10 cellular contexts compared by ENCODE assay signal in the genomic region with DNA sequence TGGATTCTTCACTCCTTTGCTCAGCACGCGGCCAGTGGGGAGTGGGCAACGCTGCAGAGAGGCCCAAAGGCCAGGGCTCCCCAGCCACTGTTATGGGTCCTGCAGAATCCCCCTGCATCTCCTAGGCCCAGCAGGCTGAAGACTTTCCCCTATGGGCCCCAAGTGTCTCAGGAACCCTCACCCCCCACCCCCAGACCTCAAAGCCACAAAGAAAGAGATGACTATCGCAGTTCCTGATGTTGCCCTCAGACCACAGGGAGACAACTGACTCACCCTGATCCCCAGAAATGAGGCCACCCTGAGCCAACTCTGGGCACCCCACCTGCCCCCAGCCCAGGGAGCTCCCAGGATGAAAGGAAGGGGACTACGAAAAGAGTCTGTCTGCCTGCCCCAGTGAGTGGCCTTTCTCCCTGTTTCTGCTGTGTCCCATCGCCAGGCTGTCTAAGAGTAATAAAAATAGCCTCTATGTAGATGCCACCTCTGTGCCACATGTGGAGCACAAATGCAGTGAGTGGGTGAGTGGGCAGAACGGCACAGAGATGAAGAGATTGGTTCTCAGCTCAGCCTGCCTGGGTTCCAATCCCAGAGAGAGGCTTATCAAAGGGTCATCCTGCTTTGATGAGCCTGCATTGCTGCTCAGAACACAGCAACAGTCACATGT.
A peak's percentile ranks its signal among the peaks of the same experiment; 100 is the strongest.
DNase-seq lines count a peak whose midpoint lies in the region; ATAC-seq and TF ChIP-seq lines count a peak whose summit lies in the region.
"Had no signal": no experiment of that assay in that cellular context is flagged by ENCODE, and none has a peak within 500 bp of the region (broad histone marks: within the 10 kb centered on the region; RNA-seq: fewer than 3 reads in every experiment).

No MANE protein-coding gene starts in this region.

- peak overlapping the region in 4 of 11 experiments; percentile 13 to 54 (median 20); a peak in 5 of 22 replicates for H3K27ac ChIP-seq in BLaER1 treated with 17β-estradiol and CSF1 and Interleukin-3, amounts not matched to agents 10 nM and 100 nM
- H3K27ac ChIP-seq in Karpas-422 (ENCODE audit: low read length) (no peak overlapping the region), GM23338 (ENCODE audit: low read depth) (no peak overlapping the region)
- H3K27ac ChIP-seq: lower lobe of right lung had no signal

- H3K4me1 Mint-ChIP-seq in immature natural killer cell (peaks cover 36 to 50% of the 10 kb centered on the region in 2 donors), endothelial cell (ENCODE audit: unreplicated experiment) (peaks cover 22% of the 10 kb centered on the region), GM23338 (no peaks in the 10 kb centered on the region)

- peaks cover 30 to 43% (median 31%) of the 10 kb centered on the region in 3 donors for H3K27me3 Mint-ChIP-seq in immature natural killer cell (ENCODE audit: low read depth in 3 of 3)
- H3K27me3 Mint-ChIP-seq in endothelial cell (ENCODE audit: unreplicated experiment) = peaks cover 10% of the 10 kb centered on the region
- peaks cover 7% of the 10 kb centered on the region for H3K27me3 Mint-ChIP-seq in GM23338 (ENCODE audit: insufficient read depth, low read depth, poor library complexity)

- H3K36me3 Mint-ChIP-seq in immature natural killer cell (peaks cover 0 to 4% (median 0%) of the 10 kb centered on the region in 3 donors), endothelial cell (ENCODE audit: low read depth, unreplicated experiment) (no peaks in the 10 kb centered on the region), GM23338 (ENCODE audit: low read depth) (no peaks in the 10 kb centered on the region)

- H3K36me3 ChIP-seq in BLaER1 treated with 17β-estradiol and CSF1 and Interleukin-3, amounts not matched to agents 10 nM and 100 nM = no peaks in the 10 kb centered on the region
- no peaks in the 10 kb centered on the region for H3K36me3 ChIP-seq in Karpas-422 (ENCODE audit: insufficient read depth, low read length)
- H3K36me3 ChIP-seq in GM23338 (ENCODE audit: insufficient read depth) = no peaks in the 10 kb centered on the region
- H3K36me3 ChIP-seq: lower lobe of right lung had no signal

- peaks cover 53 to 98% (median 75%) of the 10 kb centered on the region in 11 experiments for H3K27me3 ChIP-seq in BLaER1 treated with 17β-estradiol and CSF1 and Interleukin-3, amounts not matched to agents 10 nM and 100 nM
- H3K27me3 ChIP-seq in Karpas-422 (ENCODE audit: low read length) (no peaks in the 10 kb centered on the region), GM23338 (ENCODE audit: insufficient read depth) (no peaks in the 10 kb centered on the region)

- H3K4me1 ChIP-seq in BLaER1 treated with 17β-estradiol and CSF1 and Interleukin-3, amounts not matched to agents 10 nM and 100 nM = peaks cover 22 to 88% (median 46%) of the 10 kb centered on the region in 10 experiments
- H3K4me1 ChIP-seq in Karpas-422 (ENCODE audit: low read length) (peaks cover 11% of the 10 kb centered on the region), GM23338 (ENCODE audit: insufficient read depth) (no peaks in the 10 kb centered on the region)

- H3K9me3 ChIP-seq in BLaER1 treated with 17β-estradiol and CSF1 and Interleukin-3, amounts not matched to agents 10 nM and 100 nM (replicated peaks in 1 of 11) = peaks cover 0 to 12% (median 0%) of the 10 kb centered on the region in 11 experiments; a peak in 1 of 22 replicates
- H3K9me3 ChIP-seq in Karpas-422 (ENCODE audit: low read length) = no peaks in the 10 kb centered on the region
- H3K9me3 ChIP-seq: lower lobe of right lung had no signal

- peaks cover 0 to 8% (median 0%) of the 10 kb centered on the region in 11 experiments; a peak in 1 of 22 replicates for H4K20me1 ChIP-seq in BLaER1 treated with 17β-estradiol and CSF1 and Interleukin-3, amounts not matched to agents 10 nM and 100 nM
- H4K20me1 ChIP-seq in Karpas-422 (ENCODE audit: insufficient read depth, low read depth, low read length) (no peaks in the 10 kb centered on the region), GM23338 (replicated peaks; ENCODE audit: insufficient read depth) (no peaks in the 10 kb centered on the region)

- ATAC-seq in GM23338 = no peak

- H3K9ac ChIP-seq in BLaER1 treated with 17β-estradiol and CSF1 and Interleukin-3, amounts not matched to agents 10 nM and 100 nM = no peak overlapping the region
- no peak overlapping the region for H3K9ac ChIP-seq in Karpas-422 (ENCODE audit: low read length)

- H3K27ac Mint-ChIP-seq in immature natural killer cell (peak overlapping the region in 3 of 6 donors; percentile 59 to 76 (median 63)), endothelial cell (ENCODE audit: unreplicated experiment) (no peak overlapping the region), GM23338 (no peak overlapping the region)

- peak overlapping the region in 1 of 10 experiments; percentile 13; a peak in 1 of 20 replicates for H3K4me3 ChIP-seq in BLaER1 treated with 17β-estradiol and CSF1 and Interleukin-3, amounts not matched to agents 10 nM and 100 nM
- H3K4me3 ChIP-seq in Jurkat, Clone E6-1 (ENCODE audit: low read length) = 0 out of 2 replicates have a peak overlapping the region, but pooled peaks have one; percentile 5
- no peak overlapping the region for H3K4me3 ChIP-seq in Karpas-422 (ENCODE audit: low read length)
- no peak overlapping the region for H3K4me3 ChIP-seq in GM23338
- H3K4me3 ChIP-seq: lower lobe of right lung had no signal

- H3K9me3 Mint-ChIP-seq in immature natural killer cell (peaks cover 0 to 2% (median 0%) of the 10 kb centered on the region in 6 donors), endothelial cell (ENCODE audit: unreplicated experiment) (no peaks in the 10 kb centered on the region), GM23338 (0 out of 3 replicates have a peak, but pooled peaks cover 2% of the 10 kb centered on the region)

- peak overlapping the region; percentile 60 to 75 (median 68) for H3K4me3 Mint-ChIP-seq in immature natural killer cell
- H3K4me3 Mint-ChIP-seq in endothelial cell (ENCODE audit: unreplicated experiment) = no peak overlapping the region
- no peak overlapping the region for H3K4me3 Mint-ChIP-seq in GM23338

- H3K79me2 ChIP-seq in Karpas-422 (ENCODE audit: low read length) (no peaks in the 10 kb centered on the region), GM23338 (replicated peaks; ENCODE audit: insufficient read depth) (no peaks in the 10 kb centered on the region)

- DNase-seq in Jurkat, Clone E6-1 (ENCODE audit: low read depth, low spot score) = peak; percentile 78
- DNase-seq in activated CD4-positive, alpha-beta T cell treated with anti-CD3 and anti-CD28 coated beads, Interleukin-2, amount 50 U/mL, for 1 hour = peak; percentile 40
- peak; percentile 71 to 74 (median 72) for DNase-seq in immature natural killer cell
- no peak for DNase-seq in SW 1271 (lab: John Stamatoyannopoulos, UW)
- no peak for DNase-seq in endothelial cell (ENCODE audit: low spot score)
- no peak for DNase-seq in Karpas-422
- DNase-seq in GM23338 (ENCODE audit: low spot score) = no peak
- DNase-seq: lower lobe of right lung, NCI-H774 had no signal

- H3F3A ChIP-seq in GM23338 (replicated peaks; ENCODE audit: low read depth) = no peaks in the 10 kb centered on the region

- H3K9me2 ChIP-seq in Karpas-422 (replicated peaks; ENCODE audit: insufficient read depth, low read length) (no peaks in the 10 kb centered on the region), GM23338 (ENCODE audit: insufficient read depth) (no peaks in the 10 kb centered on the region)

- H2AFZ ChIP-seq in Karpas-422 (ENCODE audit: low read length) (no peak overlapping the region), GM23338 (no peak overlapping the region)

- TF ChIP-seq CTCF in endothelial cell (IDR thresholded peaks at IDR 0.05; ENCODE audit: unreplicated experiment) (no peak), GM23338 (conservative IDR thresholded peaks at IDR 0.05; ENCODE audit: low read depth in 2 of 2) (no peak)

- peak overlapping the region; percentile 45 to 94 (median 59) for H3K4me2 ChIP-seq in BLaER1 treated with 17β-estradiol and CSF1 and Interleukin-3, amounts not matched to agents 10 nM and 100 nM
- H3K4me2 ChIP-seq in Karpas-422 (ENCODE audit: low read depth, low read length, poor library complexity, severe bottlenecking) (no peak overlapping the region), GM23338 (no peak overlapping the region)

TF ChIP-seq in GM23338, 12 proteins besides CTCF, POLR2A, EP300 and RAD21:
- TF ChIP-seq NANOG (IDR thresholded peaks at IDR 0.05; ENCODE audit: borderline replicate concordance) = no peak
- no peak for TF ChIP-seq CREB1 (CRISPR knock-in tag; IDR thresholded peaks at IDR 0.05; ENCODE audit: low read depth)

Comparison
In these comparisons a context has a peak if more than half of its experiments do, and no peak if none do; other contexts are left out.
1. H3K4me2 ChIP-seq: peak in BLaER1 treated with 17β-estradiol and CSF1 and Interleukin-3, amounts not matched to agents 10 nM and 100 nM (11 of 11); none in Karpas-422 (single experiment) and GM23338 (single experiment).
2. DNase-seq: peak in Jurkat, Clone E6-1 (single experiment), activated CD4-positive, alpha-beta T cell treated with anti-CD3 and anti-CD28 coated beads, Interleukin-2, amount 50 U/mL, for 1 hour (single experiment) and immature natural killer cell (3 of 3); none in SW 1271 (0 of 2), endothelial cell (single experiment), Karpas-422 (single experiment) and GM23338 (single experiment).
3. H3K4me3 Mint-ChIP-seq: peak in immature natural killer cell (5 of 5); none in endothelial cell (single experiment) and GM23338 (single experiment).